In genomic region chr21:35664683-35665082, GRCh38 we compare ENCODE assay signal across 19 cellular contexts.
DNase-seq lines count a peak whose midpoint lies in the region; ATAC-seq and TF ChIP-seq lines count a peak whose summit lies in the region.
"Had no signal": no experiment of that assay in that cellular context is flagged by ENCODE, and none has a peak within 500 bp of the region (broad histone marks: within the 10 kb centered on the region; RNA-seq: fewer than 3 reads in every experiment).

No MANE protein-coding gene starts in this region.

- dilution Hi-C loops in IMR-90 (cut with HindIII; ENCODE audit: low sequenced_read_pairs, unreplicated experiment) = no loop called here

- no peak overlapping the region for H2AFZ ChIP-seq in IMR-90 (replicated peaks; ENCODE audit: low read length, poor library complexity)

- no peak overlapping the region for H2BK20ac ChIP-seq in IMR-90 (ENCODE audit: low read depth, low read length)

- no peak overlapping the region for H3K27ac ChIP-seq in IMR-90 (ENCODE audit: insufficient read depth, low read length)
- H3K27ac ChIP-seq: heart right ventricle, left lung, right atrium auricular region had no signal

- no peak overlapping the region for H3K27ac Mint-ChIP-seq in stimulated activated memory B cell treated with anti-CD40 and anti-IgM and Interleukin-4, amounts not matched to agents 10 μg/mL and 1 μg/mL and 100 μg/mL, for 72 hours
- H3K27ac Mint-ChIP-seq: activated naive CD8-positive, alpha-beta T cell had no signal

- H3K9me3 ChIP-seq in IMR-90 (ENCODE audit: control insufficient read depth, insufficient read depth, low read length) = no peaks in the 10 kb centered on the region
- H3K9me3 ChIP-seq: BE2C, heart right ventricle, left lung, right atrium auricular region had no signal

- no peak overlapping the region for H3K4me3 Mint-ChIP-seq in stimulated activated memory B cell treated with anti-CD40 and anti-IgM and Interleukin-4, amounts not matched to agents 10 μg/mL and 1 μg/mL and 100 μg/mL, for 72 hours
- H3K4me3 Mint-ChIP-seq: activated naive CD8-positive, alpha-beta T cell had no signal

- in situ Hi-C loops in IMR-90 (cut with MboI; ENCODE audit: low sequenced_read_pairs) (no loop called here), astrocyte of the spinal cord (cut with HindIII; ENCODE audit: low sequenced_read_pairs) (no loop called here)

- H3K79me1 ChIP-seq in IMR-90 (ENCODE audit: low read depth in 1 of 2, low read length in 2 of 2) = no peaks in the 10 kb centered on the region

- H3K4ac ChIP-seq in IMR-90 (ENCODE audit: low read depth, low read length) = no peak overlapping the region

- no peak overlapping the region for H3K9ac ChIP-seq in IMR-90 (ENCODE audit: low read depth, low read length)

- TF ChIP-seq POLR2A in IMR-90 (IDR thresholded peaks at IDR 0.05; ENCODE audit: low read depth, low read length) = no peak

- no peak overlapping the region for H4K5ac ChIP-seq in IMR-90 (ENCODE audit: low read depth, low read length)

- H3K18ac ChIP-seq in IMR-90 (ENCODE audit: low read depth, low read length) = no peak overlapping the region

- H2BK120ac ChIP-seq in IMR-90 (ENCODE audit: low read depth, low read length) = no peak overlapping the region

- POLR2A ChIA-PET in IMR-90 (lab: Charles Lee; ENCODE audit: unreplicated experiment) = no interaction called here

- no peak overlapping the region for H3K4me2 ChIP-seq in IMR-90 (ENCODE audit: low read depth, low read length)

- no peak overlapping the region for H2AK9ac ChIP-seq in IMR-90 (replicated peaks; ENCODE audit: low read depth, low read length, poor library complexity)

- H3K36me3 Mint-ChIP-seq in stimulated activated memory B cell treated with anti-CD40 and anti-IgM and Interleukin-4, amounts not matched to agents 10 μg/mL and 1 μg/mL and 100 μg/mL, for 72 hours = no peaks in the 10 kb centered on the region
- H3K36me3 Mint-ChIP-seq: activated naive CD8-positive, alpha-beta T cell had no signal

- no peaks in the 10 kb centered on the region for H4K20me1 ChIP-seq in IMR-90 (ENCODE audit: insufficient read depth, low read length)

- no peaks in the 10 kb centered on the region for H3K4me1 Mint-ChIP-seq in stimulated activated memory B cell treated with anti-CD40 and anti-IgM and Interleukin-4, amounts not matched to agents 10 μg/mL and 1 μg/mL and 100 μg/mL, for 72 hours

- no peak overlapping the region for H3K23ac ChIP-seq in IMR-90 (ENCODE audit: low read depth, low read length)

- no peak overlapping the region for H4K8ac ChIP-seq in IMR-90 (ENCODE audit: low read depth in 2 of 2, low read length in 2 of 2)

- no peak overlapping the region; the same call in 1 of the 2 replicates for H3K14ac ChIP-seq in IMR-90 (replicated peaks; ENCODE audit: low read depth, low read length)

- H3K4me3 ChIP-seq in IMR-90 (ENCODE audit: insufficient read depth, low read depth, low read length) (no peak overlapping the region), astrocyte of the spinal cord (ENCODE audit: low read depth, low read length) (no peak overlapping the region)
- H3K4me3 ChIP-seq: heart right ventricle, left lung, right atrium auricular region had no signal

- no peaks in the 10 kb centered on the region for H3K27me3 ChIP-seq in IMR-90 (ENCODE audit: control insufficient read depth, insufficient read depth, low read length)
- H3K27me3 ChIP-seq: BE2C, left lung, right atrium auricular region had no signal

- peak; percentile 10 for DNase-seq in stimulated activated CD4-positive, alpha-beta T cell treated with anti-CD3 and anti-CD28 coated beads, Interleukin-15, amount 100 ng/mL, for 24 hours
- no peak for DNase-seq in stimulated activated CD4-positive, alpha-beta T cell treated with anti-CD3 and anti-CD28 coated beads, Interleukin-4, amount 100 ng/mL, for 4 hours
- DNase-seq in IMR-90 (peak; percentile 77), astrocyte of the spinal cord (ENCODE audit: low read depth, low spot score) (peak; percentile 76), HuH-7 (ENCODE audit: low spot score) (no peak), NCI-H748 treated with DMSO at 0.1 percent for 48 hours (lab: John Stamatoyannopoulos, UW) (no peak)
- no peak for DNase-seq in stimulated activated naive CD8-positive, alpha-beta T cell treated with anti-CD3 and anti-CD28 coated beads, Interleukin-15, Interleukin-2, amounts not matched to agents 100 U/mL and 50 U/mL, for 24 hours
- DNase-seq: activated CD4-positive, alpha-beta T cell treated with anti-CD3 and anti-CD28 coated beads, Interleukin-2, amount 50 U/mL, for 1 hour; BE2C; cerebellar nuclear complex; GOT3; heart right ventricle; left lung; MM.1S; NCI-H2171 treated with DMSO at 0.1 percent for 48 hours; OCI-M1 had no signal

- H3K56ac ChIP-seq in IMR-90 (ENCODE audit: extremely low read depth, insufficient read depth, low read length) = no peak overlapping the region

- H2AK5ac ChIP-seq in IMR-90 (ENCODE audit: low read depth, low read length) = no peak overlapping the region

- H3K9me3 Mint-ChIP-seq in stimulated activated memory B cell treated with anti-CD40 and anti-IgM and Interleukin-4, amounts not matched to agents 10 μg/mL and 1 μg/mL and 100 μg/mL, for 72 hours = no peaks in the 10 kb centered on the region

- H3K4me1 ChIP-seq in IMR-90 (ENCODE audit: control insufficient read depth, insufficient read depth, low read length) = no peaks in the 10 kb centered on the region
- H3K4me1 ChIP-seq: BE2C, heart right ventricle, left lung, right atrium auricular region had no signal

- H2BK5ac ChIP-seq in IMR-90 (ENCODE audit: low read depth, low read length, poor library complexity, severe bottlenecking) = no peak overlapping the region

- CTCF ChIA-PET in IMR-90 (lab: Yijun Ruan, JAX) = interaction anchor here (1.1 kb wide), 1 partner anchor 8 kb away, joined by 4 read pairs; no protein-coding TSS in a partner anchor

- no peaks in the 10 kb centered on the region; the same call in 1 of the 2 replicates for H3K9me1 ChIP-seq in IMR-90 (ENCODE audit: insufficient read depth, low read length)

- intact Hi-C loops in IMR-90 (cut with micrococcal nuclease) = loop anchor here (5.0 kb wide), 1 partner anchor 153 kb away; no protein-coding TSS in a partner anchor

- no peaks in the 10 kb centered on the region for H3K27me3 Mint-ChIP-seq in stimulated activated memory B cell treated with anti-CD40 and anti-IgM and Interleukin-4, amounts not matched to agents 10 μg/mL and 1 μg/mL and 100 μg/mL, for 72 hours

- no TSS peak for BruUV-seq in IMR-90 (replicated peaks; lab: Mats Ljungman, UMichigan)

- TF ChIP-seq CTCF in IMR-90 (conservative IDR thresholded peaks at IDR 0.05; ENCODE audit: low read depth, low read length) (no peak), astrocyte of the spinal cord (IDR thresholded peaks at IDR 0.05; ENCODE audit: low read depth, low read length) (no peak)

- no peak for TF ChIP-seq RAD21 in IMR-90 (IDR thresholded peaks at IDR 0.05; ENCODE audit: low read length)

- no peak overlapping the region for H2BK15ac ChIP-seq in IMR-90 (ENCODE audit: low read depth, low read length)

- peak; percentile 40; the same call in 1 of the 2 replicates for ATAC-seq in IMR-90 (ENCODE audit: low read depth)
- peak; percentile 46 for ATAC-seq in stimulated activated naive CD8-positive, alpha-beta T cell treated with anti-CD3 and anti-CD28 coated beads, Interleukin-15, Interleukin-2, amounts not matched to agents 100 U/mL and 50 U/mL, for 24 hours
- ATAC-seq in stimulated activated memory B cell treated with anti-CD40 and anti-IgM and Interleukin-4, amounts not matched to agents 10 μg/mL and 1 μg/mL and 100 μg/mL, for 72 hours = no peak
- ATAC-seq: heart right ventricle, left lung had no signal

- no peaks in the 10 kb centered on the region for H3K36me3 ChIP-seq in IMR-90 (ENCODE audit: control insufficient read depth, insufficient read depth, low read length)
- H3K36me3 ChIP-seq: BE2C, heart right ventricle, left lung, right atrium auricular region had no signal

- no CpG with 5 or more reads among the region's 3 CpGs for WGBS in IMR-90 (ENCODE audit: extremely low coverage in 2 of 2, insufficient read length in 1 of 2), 2 experiments

- H4K91ac ChIP-seq in IMR-90 (ENCODE audit: insufficient read depth, low read depth, low read length) = no peak overlapping the region

TF ChIP-seq in IMR-90, 13 proteins besides CTCF, POLR2A, EP300 and RAD21:
- TF ChIP-seq CHD1 (IDR thresholded peaks at IDR 0.05; ENCODE audit: low read depth, low read length) = no peak
- no peak for TF ChIP-seq MAZ (IDR thresholded peaks at IDR 0.05; ENCODE audit: borderline replicate concordance, low read depth, low read length)
- TF ChIP-seq SMC3 (IDR thresholded peaks at IDR 0.05; ENCODE audit: low read depth, low read length) = no peak
- no peak for TF ChIP-seq CEBPB (IDR thresholded peaks at IDR 0.05; ENCODE audit: low read depth, low read length)
- no peak for TF ChIP-seq RCOR1 (IDR thresholded peaks at IDR 0.05; ENCODE audit: insufficient replicate concordance, low read length)
- no peak for TF ChIP-seq RFX5 (IDR thresholded peaks at IDR 0.05; ENCODE audit: low read depth, low read length)
- TF ChIP-seq MXI1 (IDR thresholded peaks at IDR 0.05; ENCODE audit: borderline replicate concordance, low read depth, low read length) = no peak

Comparison
In these comparisons a context has a peak if more than half of its experiments do, and no peak if none do; other contexts are left out.
1. DNase-seq: peak in stimulated activated CD4-positive, alpha-beta T cell treated with anti-CD3 and anti-CD28 coated beads, Interleukin-15, amount 100 ng/mL, for 24 hours (single experiment), IMR-90 (single experiment) and astrocyte of the spinal cord (single experiment); none in stimulated activated CD4-positive, alpha-beta T cell treated with anti-CD3 and anti-CD28 coated beads, Interleukin-4, amount 100 ng/mL, for 4 hours (0 of 2), stimulated activated naive CD8-positive, alpha-beta T cell treated with anti-CD3 and anti-CD28 coated beads, Interleukin-15, Interleukin-2, amounts not matched to agents 100 U/mL and 50 U/mL, for 24 hours (single experiment), HuH-7 (single experiment) and NCI-H748 treated with DMSO at 0.1 percent for 48 hours (single experiment).